ENCODE assay signal across 8 cellular contexts in genomic region chr19:16895467-16896097, GRCh38. TPM values are rescaled to one million over a fixed set of nuclear protein-coding genes. Genes with fewer than 3 reads are reported as not detected.
DNase-seq lines count a peak whose midpoint lies in the region; ATAC-seq and TF ChIP-seq lines count a peak whose summit lies in the region.
"Had no signal": no experiment of that assay in that cellular context is flagged by ENCODE, and none has a peak within 500 bp of the region (broad histone marks: within the 10 kb centered on the region; RNA-seq: fewer than 3 reads in every experiment).

No MANE protein-coding gene starts in this region.

- H3K4me2 ChIP-seq in GM23338 = peak overlapping the region; percentile 92
- peak overlapping the region; percentile 90 for H3K4me2 ChIP-seq in parathyroid adenoma (ENCODE audit: low read length)
- no peak overlapping the region for H3K4me2 ChIP-seq in MM.1S (ENCODE audit: low read depth, low read length)

- no peak overlapping the region for H3K9ac ChIP-seq in parathyroid adenoma
- no peak overlapping the region for H3K9ac ChIP-seq in MM.1S (ENCODE audit: low read length)

- DNase-seq in GM23338 (ENCODE audit: low spot score) = no peak
- peak in 1 of 2 experiments; percentile 14 for DNase-seq in SJSA1 (ENCODE audit: low read depth in 1 of 2, low spot score in 2 of 2)
- DNase-seq in fibroblast of pulmonary artery (ENCODE audit: low read depth) = peak; percentile 31
- DNase-seq in MM.1S = no peak
- no peak for DNase-seq in stimulated activated CD4-positive, alpha-beta T cell treated with anti-CD3 and anti-CD28 coated beads, Interleukin-2, amount 100 ng/mL, for 48 hours
- DNase-seq: activated CD8-positive, alpha-beta memory T cell treated with anti-CD3 and anti-CD28 coated beads, Interleukin-2, amount 50 U/mL, for 4 hours had no signal

- H3K79me2 ChIP-seq in GM23338 (replicated peaks; ENCODE audit: insufficient read depth) (no peaks in the 10 kb centered on the region), parathyroid adenoma (no peaks in the 10 kb centered on the region), MM.1S (ENCODE audit: low read length) (no peaks in the 10 kb centered on the region)

- H3K27ac ChIP-seq in GM23338 (ENCODE audit: low read depth) (no peak overlapping the region), SJSA1 (no peak overlapping the region), parathyroid adenoma (no peak overlapping the region), MM.1S (ENCODE audit: low read length) (no peak overlapping the region)

- H2AFZ ChIP-seq in GM23338 (peak overlapping the region; percentile 97), parathyroid adenoma (no peak overlapping the region), MM.1S (ENCODE audit: low read length) (no peak overlapping the region)

- TF ChIP-seq CTCF in GM23338 (conservative IDR thresholded peaks at IDR 0.05; ENCODE audit: low read depth in 2 of 2) (no peak), fibroblast of pulmonary artery (IDR thresholded peaks at IDR 0.05; ENCODE audit: low read length, missing control alignments) (no peak), parathyroid adenoma (IDR thresholded peaks at IDR 0.05) (no peak), MM.1S (IDR thresholded peaks at IDR 0.05; ENCODE audit: low read length) (no peak)

- no peaks in the 10 kb centered on the region for H3K9me2 ChIP-seq in GM23338 (ENCODE audit: insufficient read depth)
- no peaks in the 10 kb centered on the region for H3K9me2 ChIP-seq in MM.1S (replicated peaks; ENCODE audit: insufficient read depth, low read length)

- H3K4me3 ChIP-seq in GM23338 (peak overlapping the region; percentile 91), SJSA1 (peak overlapping the region; percentile 46), fibroblast of pulmonary artery (replicated peaks; ENCODE audit: low read depth, low read length) (peak overlapping the region; percentile 59), parathyroid adenoma (ENCODE audit: low read depth, low read length) (peak overlapping the region; percentile 64), MM.1S (ENCODE audit: low read length) (no peak overlapping the region)

- H3K4me1 ChIP-seq in GM23338 (ENCODE audit: insufficient read depth) = peaks cover 3% of the 10 kb centered on the region; the same call in 1 of the 2 replicates
- peaks cover 12% of the 10 kb centered on the region for H3K4me1 ChIP-seq in SJSA1 (replicated peaks)
- peaks cover 2% of the 10 kb centered on the region for H3K4me1 ChIP-seq in parathyroid adenoma
- peaks cover 7% of the 10 kb centered on the region; the same call in 1 of the 2 replicates for H3K4me1 ChIP-seq in MM.1S (ENCODE audit: low read length)

- H3K9me3 Mint-ChIP-seq in GM23338 = no peaks in the 10 kb centered on the region; the same call in 2 of the 3 replicates

- H3K9me3 ChIP-seq in SJSA1 (replicated peaks) (no peaks in the 10 kb centered on the region; the same call in 1 of the 2 replicates), parathyroid adenoma (ENCODE audit: control insufficient read depth, low read length) (no peaks in the 10 kb centered on the region), MM.1S (replicated peaks; ENCODE audit: insufficient read depth, low read length) (no peaks in the 10 kb centered on the region)

- H4K20me1 ChIP-seq in GM23338 (replicated peaks; ENCODE audit: insufficient read depth) (no peaks in the 10 kb centered on the region), MM.1S (ENCODE audit: insufficient read depth, low read length) (no peaks in the 10 kb centered on the region)

- H3K27me3 ChIP-seq in GM23338 (ENCODE audit: insufficient read depth) (peaks cover 16% of the 10 kb centered on the region), SJSA1 (replicated peaks) (no peaks in the 10 kb centered on the region), parathyroid adenoma (ENCODE audit: control insufficient read depth, insufficient read depth, low read length) (no peaks in the 10 kb centered on the region), MM.1S (replicated peaks; ENCODE audit: insufficient read depth, low read length) (peaks cover 7% of the 10 kb centered on the region)

- H3K27ac Mint-ChIP-seq in GM23338 = no peak overlapping the region

- ATAC-seq in GM23338 = no peak
- no peak for ATAC-seq in HG03571 (IDR thresholded peaks at IDR 0.05; ENCODE audit: unreplicated experiment)

- H3F3A ChIP-seq in GM23338 (replicated peaks; ENCODE audit: low read depth) = no peaks in the 10 kb centered on the region
- no peaks in the 10 kb centered on the region for H3F3A ChIP-seq in MM.1S (ENCODE audit: insufficient read depth, low read length)

- H3K36me3 ChIP-seq in GM23338 (ENCODE audit: insufficient read depth) (no peaks in the 10 kb centered on the region), SJSA1 (no peaks in the 10 kb centered on the region), parathyroid adenoma (ENCODE audit: control insufficient read depth, insufficient read depth, low read length) (no peaks in the 10 kb centered on the region), MM.1S (replicated peaks; ENCODE audit: insufficient read depth, low read length) (no peaks in the 10 kb centered on the region)

- H3K4me3 Mint-ChIP-seq in GM23338 = peak overlapping the region; percentile 60

- H3K36me3 Mint-ChIP-seq in GM23338 (ENCODE audit: low read depth) = no peaks in the 10 kb centered on the region

- H3K27me3 Mint-ChIP-seq in GM23338 (ENCODE audit: insufficient read depth, low read depth, poor library complexity) = peaks cover 27% of the 10 kb centered on the region

- H3K4me1 Mint-ChIP-seq in GM23338 = peaks cover 6% of the 10 kb centered on the region; the same call in 1 of the 3 replicates

TF ChIP-seq in GM23338, 12 proteins besides CTCF, POLR2A, EP300 and RAD21 (continues in another document):
- no peak for TF ChIP-seq POLR2AphosphoS5 (IDR thresholded peaks at IDR 0.05; ENCODE audit: low read depth)
- TF ChIP-seq ETS1 (IDR thresholded peaks at IDR 0.05) = no peak
- TF ChIP-seq ZNF114 (CRISPR knock-in tag; IDR thresholded peaks at IDR 0.05) = no peak
- TF ChIP-seq EZH2phosphoT487 (IDR thresholded peaks at IDR 0.05; ENCODE audit: unreplicated experiment) = no peak
- TF ChIP-seq EZH2 (IDR thresholded peaks at IDR 0.05; ENCODE audit: low read depth, unreplicated experiment) = no peak
- TF ChIP-seq JUNB (IDR thresholded peaks at IDR 0.05; ENCODE audit: unreplicated experiment) = no peak
- TF ChIP-seq NANOG (IDR thresholded peaks at IDR 0.05; ENCODE audit: borderline replicate concordance) = no peak

RNA-seq across cellular contexts. Expression of gene F2RL3, which starts 6.8 kb away (rescaled TPM):
- not detected in 2 replicates for total RNA-seq in GM23338 (2014; rRNA removed; shearing (Covaris generic))
- 0.14 TPM in 1 of 2 replicates, not detected in the other for polyA plus RNA-seq in GM23338 (2016; fragmentation: Nextera tagmentation; extraction: Ambion mirVana)
- total RNA-seq in SJSA1 (2014; rRNA removed; shearing (Covaris generic)) = 0.37 and 0.50 TPM in 2 replicates
